In the genomic region with DNA sequence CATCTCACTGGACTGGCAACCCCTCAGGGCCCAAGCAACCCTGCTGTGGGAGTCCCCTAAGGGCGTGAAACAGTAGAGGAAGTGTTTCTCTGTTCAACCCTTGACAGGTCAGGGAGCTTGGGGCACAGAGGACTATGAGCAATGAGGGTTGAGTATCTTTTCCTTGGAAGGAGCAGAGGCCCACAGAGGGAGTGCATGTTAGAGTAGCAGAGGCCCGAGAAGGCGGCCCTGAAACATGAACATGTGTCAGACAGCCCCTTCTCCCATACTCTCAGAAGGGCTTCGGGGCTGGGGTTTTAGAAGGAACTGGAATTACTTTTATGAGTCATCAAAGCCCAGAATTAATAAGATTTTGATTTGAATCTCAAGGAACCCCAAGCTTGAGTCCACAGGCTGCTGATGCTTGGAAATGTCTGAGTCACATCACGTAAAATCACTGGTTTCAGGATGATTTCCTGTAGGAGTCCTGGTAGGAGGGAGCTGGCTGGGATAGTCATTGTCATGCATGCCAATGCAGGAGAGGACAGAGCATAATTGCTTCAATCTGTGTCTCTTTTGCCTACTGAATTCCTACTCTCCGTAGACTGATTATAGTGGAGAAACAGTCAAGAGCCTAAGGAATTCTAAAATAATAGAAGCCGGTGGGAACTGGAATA, we compare ENCODE assay signal across 14 cellular contexts. TPM values are rescaled to one million over a fixed set of nuclear protein-coding genes. Genes with fewer than 3 reads are reported as not detected.
A peak's percentile ranks its signal among the peaks of the same experiment; 100 is the strongest.
DNase-seq lines count a peak whose midpoint lies in the region; ATAC-seq and TF ChIP-seq lines count a peak whose summit lies in the region.
"Had no signal": no experiment of that assay in that cellular context is flagged by ENCODE, and none has a peak within 500 bp of the region (broad histone marks: within the 10 kb centered on the region; RNA-seq: fewer than 3 reads in every experiment).

No MANE protein-coding gene starts in this region.

- H3K27ac ChIP-seq in mammary epithelial cell (ENCODE audit: insufficient read depth, low read depth, low read length) = no peak overlapping the region
- H3K27ac ChIP-seq in mesendoderm (ENCODE audit: low read depth, low read length) = no peak overlapping the region
- H3K27ac ChIP-seq: BLaER1 treated with 17β-estradiol and CSF1 and Interleukin-3, amounts not matched to agents 10 nM and 100 nM; esophagus squamous epithelium; Peyer's patch had no signal

- no peaks in the 10 kb centered on the region for H3K4me1 ChIP-seq in mammary epithelial cell (ENCODE audit: insufficient read depth, low read length)
- peaks cover 1% of the 10 kb centered on the region for H3K4me1 ChIP-seq in mesendoderm (ENCODE audit: control insufficient read depth, low read depth, low read length)
- H3K4me1 ChIP-seq: BLaER1 treated with 17β-estradiol and CSF1 and Interleukin-3, amounts not matched to agents 10 nM and 100 nM; esophagus squamous epithelium; Peyer's patch had no signal

- ATAC-seq in left ventricle myocardium superior = no peak

- H3K23ac ChIP-seq in mesendoderm (ENCODE audit: low read length) = no peak overlapping the region

- dilution Hi-C loops in mammary epithelial cell (cut with HindIII; ENCODE audit: low sequenced_read_pairs) = no loop called here

- H3K79me2 ChIP-seq in mammary epithelial cell (ENCODE audit: insufficient read depth, low read length) (no peaks in the 10 kb centered on the region), mesendoderm (ENCODE audit: control insufficient read depth, insufficient read depth, low read length) (no peaks in the 10 kb centered on the region)

- no peaks in the 10 kb centered on the region for H3K9me3 ChIP-seq in mammary epithelial cell (replicated peaks; ENCODE audit: insufficient read depth, low read length)
- H3K9me3 ChIP-seq: esophagus squamous epithelium, Peyer's patch had no signal

- H2AK5ac ChIP-seq in mesendoderm (ENCODE audit: low read length) = no peak overlapping the region

- no TSS peak for BruUV-seq in mammary epithelial cell (replicated peaks; lab: Mats Ljungman, UMichigan)

- H2AFZ ChIP-seq in mammary epithelial cell (ENCODE audit: low read depth, low read length) = no peak overlapping the region

- no peak overlapping the region for H3K18ac ChIP-seq in mesendoderm (ENCODE audit: low read length)

- no peaks in the 10 kb centered on the region for H3K79me1 ChIP-seq in mesendoderm (ENCODE audit: low read length)

- CTCF ChIA-PET in mammary epithelial cell (lab: Charles Lee; ENCODE audit: low non-redundant PET) = no interaction called here

- H3K9ac ChIP-seq in mammary epithelial cell (ENCODE audit: insufficient read depth, low read length) = no peak overlapping the region
- H3K9ac ChIP-seq in mesendoderm (ENCODE audit: low read length) = no peak overlapping the region
- H3K9ac ChIP-seq: BLaER1 treated with 17β-estradiol and CSF1 and Interleukin-3, amounts not matched to agents 10 nM and 100 nM had no signal

- DNase-seq in AG08396 (ENCODE audit: low spot score) = peak; percentile 47
- DNase-seq in HT1080 (ENCODE audit: low read depth) = peak; percentile 84
- DNase-seq in mammary epithelial cell = peak; percentile 47
- DNase-seq in mesendoderm = peak; percentile 61
- no peak for DNase-seq in DMS79 treated with DMSO at 0.1 percent for 48 hours (lab: John Stamatoyannopoulos, UW)
- DNase-seq in NCI-H1694 treated with DMSO at 0.1 percent for 48 hours (lab: John Stamatoyannopoulos, UW) = no peak
- DNase-seq in GF-D8 (lab: John Stamatoyannopoulos, UW) = no peak
- DNase-seq in left ventricle myocardium superior = no peak
- DNase-seq: activated naive CD4-positive, alpha-beta T cell treated with anti-CD3 and anti-CD28 coated beads, Interleukin-2, amount 50 U/mL, for 16 hours; esophagus squamous epithelium; MM.1S; NCI-H446 treated with DMSO at 0.1 percent for 48 hours; Peyer's patch had no signal

- no peak overlapping the region for H3K4me2 ChIP-seq in mammary epithelial cell (ENCODE audit: insufficient read depth, low read depth, low read length)
- no peak overlapping the region for H3K4me2 ChIP-seq in mesendoderm (ENCODE audit: low read length)
- H3K4me2 ChIP-seq: BLaER1 treated with 17β-estradiol and CSF1 and Interleukin-3, amounts not matched to agents 10 nM and 100 nM had no signal

- H2BK15ac ChIP-seq in mesendoderm (replicated peaks; ENCODE audit: low read depth) = no peak overlapping the region

- no peak overlapping the region for H4K5ac ChIP-seq in mesendoderm (ENCODE audit: low read length)

- no peak overlapping the region for H2BK5ac ChIP-seq in mesendoderm (ENCODE audit: low read length)

- no peaks in the 10 kb centered on the region for H4K20me1 ChIP-seq in mammary epithelial cell (ENCODE audit: insufficient read depth, low read length)
- H4K20me1 ChIP-seq: BLaER1 treated with 17β-estradiol and CSF1 and Interleukin-3, amounts not matched to agents 10 nM and 100 nM had no signal

- TF ChIP-seq CTCF in mammary epithelial cell (conservative IDR thresholded peaks at IDR 0.05 in 1 of 2, IDR thresholded peaks at IDR 0.05 in 1 of 2; ENCODE audit: extremely low read depth in 1 of 2, insufficient read depth in 1 of 2, low read depth in 1 of 2, low read length in 2 of 2) = no peak

- intact Hi-C loops in mammary epithelial cell (cut with micrococcal nuclease) = no loop called here
- intact Hi-C loops in left ventricle myocardium superior (cut with micrococcal nuclease) = no loop called here

- no peak overlapping the region for H3K4me3 ChIP-seq in mammary epithelial cell (replicated peaks in 1 of 3; ENCODE audit: insufficient read depth in 1 of 3, low read depth in 2 of 3, low read length in 3 of 3)
- H3K4me3 ChIP-seq in mesendoderm (ENCODE audit: low read length) = no peak overlapping the region
- H3K4me3 ChIP-seq: BLaER1 treated with 17β-estradiol and CSF1 and Interleukin-3, amounts not matched to agents 10 nM and 100 nM; esophagus squamous epithelium; Peyer's patch had no signal

- in situ Hi-C loops in mammary epithelial cell (cut with MboI; ENCODE audit: low sequenced_read_pairs in 2 of 2) = no loop called here

- no peak overlapping the region for H3K56ac ChIP-seq in mesendoderm (ENCODE audit: low read length)

- H3K36me3 ChIP-seq in mammary epithelial cell (ENCODE audit: insufficient read depth, low read length) (no peaks in the 10 kb centered on the region), mesendoderm (ENCODE audit: control insufficient read depth, insufficient read depth, low read length) (no peaks in the 10 kb centered on the region)
- H3K36me3 ChIP-seq: BLaER1 treated with 17β-estradiol and CSF1 and Interleukin-3, amounts not matched to agents 10 nM and 100 nM; esophagus squamous epithelium; Peyer's patch had no signal

- no peak overlapping the region for H2BK120ac ChIP-seq in mesendoderm (ENCODE audit: low read depth, low read length)

- H4K8ac ChIP-seq in mesendoderm (ENCODE audit: low read depth, low read length) = no peak overlapping the region

- no peak overlapping the region for H3K4ac ChIP-seq in mesendoderm (ENCODE audit: low read depth, low read length)

- 85% methylated on average over 7 of the region's 7 CpGs for WGBS in mammary epithelial cell (ENCODE audit: low coverage, missing lambda C conversion rate)
- no CpG with 5 or more reads among the region's 7 CpGs for WGBS in mesendoderm (ENCODE audit: extremely low coverage, insufficient coverage, low lambda C conversion rate)

- H3K27me3 ChIP-seq in mammary epithelial cell (ENCODE audit: insufficient read depth, low read length) = peaks cover 4% of the 10 kb centered on the region
- no peaks in the 10 kb centered on the region for H3K27me3 ChIP-seq in mesendoderm (ENCODE audit: insufficient read depth, low read length, poor library complexity)
- H3K27me3 ChIP-seq: BLaER1 treated with 17β-estradiol and CSF1 and Interleukin-3, amounts not matched to agents 10 nM and 100 nM; Peyer's patch had no signal

RNA-seq across cellular contexts. Expression of a gene that starts 22.6 kb away (rescaled TPM):
- total RNA-seq in HT1080 (2014; rRNA removed; shearing (Covaris generic)) = 4.8 and 6.0 TPM in 2 replicates
- polyA plus RNA-seq in HT1080 (2015; cell fraction: cytosol; rRNA removed) = 8.3 and 8.5 TPM in 2 replicates
- 7.3 and 9.3 TPM in 2 replicates for polyA plus RNA-seq in HT1080 (2015; cell fraction: nucleus; rRNA removed)
- total RNA-seq in mammary epithelial cell (1 to 10 TPM; 1.2 to 2.0 TPM), left ventricle myocardium superior (9.4 TPM)
- 1.5 TPM for polyA plus RNA-seq in mammary epithelial cell
- 4.6 TPM for polyA minus RNA-seq in mammary epithelial cell
- 3.5 TPM for polyA plus RNA-seq in mesendoderm (2013, experiment 1 of 2)
- 3.6 TPM for polyA plus RNA-seq in mesendoderm (2013, experiment 2 of 2)

RNA-seq across cellular contexts. Expression of a gene that starts 22.7 kb away (rescaled TPM):
- 22.3 and 43.0 TPM in 2 replicates for total RNA-seq in HT1080 (2014; rRNA removed; shearing (Covaris generic))
- polyA plus RNA-seq in HT1080 (2015; cell fraction: cytosol; rRNA removed) = 34.4 and 43.5 TPM in 2 replicates
- 22.6 and 28.7 TPM in 2 replicates for polyA plus RNA-seq in HT1080 (2015; cell fraction: nucleus; rRNA removed)
- 10 to 100 TPM; 37.5 to 42.8 TPM for total RNA-seq in mammary epithelial cell
- 20.3 TPM for polyA plus RNA-seq in mammary epithelial cell
- 4.3 TPM for polyA minus RNA-seq in mammary epithelial cell
- 43.9 TPM for polyA plus RNA-seq in mesendoderm (2013, experiment 1 of 2)
- 45.6 TPM for polyA plus RNA-seq in mesendoderm (2013, experiment 2 of 2)
- 20.4 TPM for total RNA-seq in left ventricle myocardium superior

Comparison
In these comparisons a context has a peak if more than half of its experiments do, and no peak if none do; other contexts are left out.
1. DNase-seq: peak in AG08396 (single experiment), HT1080 (single experiment), mammary epithelial cell (single experiment) and mesendoderm (single experiment); none in DMS79 treated with DMSO at 0.1 percent for 48 hours (single experiment), NCI-H1694 treated with DMSO at 0.1 percent for 48 hours (single experiment), GF-D8 (single experiment) and left ventricle myocardium superior (single experiment).